20 cellular contexts compared by ENCODE assay signal in genomic region chr12:54465857-54466499, GRCh38. TPM values are rescaled to one million over a fixed set of nuclear protein-coding genes. Genes with fewer than 3 reads are reported as not detected.
DNase-seq lines count a peak whose midpoint lies in the region; TF ChIP-seq lines count a peak whose summit lies in the region.
"Had no signal": no experiment of that assay in that cellular context is flagged by ENCODE, and none has a peak within 500 bp of the region (broad histone marks: within the 10 kb centered on the region; RNA-seq: fewer than 3 reads in every experiment).

No MANE protein-coding gene starts in this region.

- H3K27ac Mint-ChIP-seq in neural progenitor cell: no peak overlapping the region
- H3K27ac Mint-ChIP-seq: CD4-positive, alpha-beta memory T cell; IgD-negative memory B cell had no signal

- H3K9me3 Mint-ChIP-seq in neural progenitor cell: no peaks in the 10 kb centered on the region
- H3K9me3 Mint-ChIP-seq: CD4-positive, alpha-beta memory T cell; IgD-negative memory B cell had no signal

- H4K20me1 ChIP-seq in neural progenitor cell (ENCODE audit: low read depth): no peaks in the 10 kb centered on the region

- intact Hi-C loops in stomach (cut with DNase I; ENCODE audit: low total_unique reads): no loop called here

- TF ChIP-seq CTCF in neural progenitor cell (IDR thresholded peaks at IDR 0.05) (no peak), stomach (IDR thresholded peaks at IDR 0.05) (no peak)

- DNase-seq in NCI-H526 (lab: John Stamatoyannopoulos, UW) (peak; percentile 11 to 22), NCI-H526 treated with DMSO at 0.1 percent for 48 hours (lab: John Stamatoyannopoulos, UW) (no peak), SK-N-MC (ENCODE audit: low read depth, low spot score) (no peak), neural progenitor cell (ENCODE audit: low spot score) (no peak), stomach (no peak), nucleus accumbens (lab: John Stamatoyannopoulos, UW) (no peak), GDM1 (lab: John Stamatoyannopoulos, UW) (no peak)
- DNase-seq: AML-193; CD4-positive, alpha-beta memory T cell; DMS153; DMS79 treated with DMSO at 0.1 percent for 48 hours; GOT3; H7; KBM-7 had no signal

- H3K4me1 Mint-ChIP-seq in neural progenitor cell: no peaks in the 10 kb centered on the region
- H3K4me1 Mint-ChIP-seq: CD4-positive, alpha-beta memory T cell; IgD-negative memory B cell had no signal

- H3K4me1 ChIP-seq in neural progenitor cell (no peaks in the 10 kb centered on the region), stomach (no peaks in the 10 kb centered on the region)
- H3K4me1 ChIP-seq: A549 had no signal

- no peak overlapping the region for H3K4me2 ChIP-seq in neural progenitor cell
- H3K4me2 ChIP-seq: A549 had no signal

- H3K79me2 ChIP-seq in neural progenitor cell (ENCODE audit: low read depth): no peaks in the 10 kb centered on the region

- no peak overlapping the region for H3K4me3 ChIP-seq in SK-N-MC
- no peak overlapping the region for H3K4me3 ChIP-seq in neural progenitor cell
- H3K4me3 ChIP-seq in stomach: no peak overlapping the region
- H3K4me3 ChIP-seq: A549 had no signal

- no peaks in the 10 kb centered on the region for H3F3A ChIP-seq in neural progenitor cell (ENCODE audit: low read depth)

- H3K36me3 Mint-ChIP-seq in neural progenitor cell: no peaks in the 10 kb centered on the region
- H3K36me3 Mint-ChIP-seq: CD4-positive, alpha-beta memory T cell had no signal

- 8 to 32% (median 20%) methylated on average over 1 of the region's 1 CpG for WGBS in stomach, 5 donors

- H3K27me3 Mint-ChIP-seq in neural progenitor cell (ENCODE audit: insufficient read depth, low read depth): peaks cover 7% of the 10 kb centered on the region
- H3K27me3 Mint-ChIP-seq: IgD-negative memory B cell had no signal

- H3K9ac ChIP-seq in SK-N-MC (ENCODE audit: insufficient read length): no peak overlapping the region
- H3K9ac ChIP-seq in neural progenitor cell: no peak overlapping the region

- H3K27me3 ChIP-seq in neural progenitor cell (peaks cover 48% of the 10 kb centered on the region), stomach (peaks cover 0 to 18% (median 0%) of the 10 kb centered on the region in 3 donors)

- H3K4me3 Mint-ChIP-seq in neural progenitor cell: no peak overlapping the region
- H3K4me3 Mint-ChIP-seq: CD4-positive, alpha-beta memory T cell; IgD-negative memory B cell had no signal

- H3K36me3 ChIP-seq in SK-N-MC (ENCODE audit: insufficient read depth, low read length): no peaks in the 10 kb centered on the region
- no peaks in the 10 kb centered on the region for H3K36me3 ChIP-seq in neural progenitor cell
- no peaks in the 10 kb centered on the region for H3K36me3 ChIP-seq in stomach

- TF ChIP-seq POLR2A in stomach (IDR thresholded peaks at IDR 0.05): no peak

- H3K9me3 ChIP-seq in SK-N-MC (ENCODE audit: low read depth, low read length) (no peaks in the 10 kb centered on the region), neural progenitor cell (ENCODE audit: low read depth) (no peaks in the 10 kb centered on the region), stomach (no peaks in the 10 kb centered on the region)
- H3K9me3 ChIP-seq: A549 had no signal

- H2AFZ ChIP-seq in neural progenitor cell (replicated peaks): peak overlapping the region; percentile 22

- no peak for TF ChIP-seq EP300 in stomach (IDR thresholded peaks at IDR 0.05)

- peak overlapping the region; percentile 17; the same call in 1 of the 2 replicates for H3K27ac ChIP-seq in SK-N-MC
- H3K27ac ChIP-seq in neural progenitor cell: no peak overlapping the region
- no peak overlapping the region for H3K27ac ChIP-seq in stomach
- H3K27ac ChIP-seq: 22Rv1, A549, C4-2B had no signal

RNA-seq across cellular contexts. Expression of gene GTSF1, which starts 7.4 kb away (rescaled TPM):
- total RNA-seq in neural progenitor cell (ENCODE audit: low replicate concordance) (not detected in 2 replicates), stomach (not detected)
- polyA plus RNA-seq in stomach: under 1 TPM in 2 of 3 donors, not detected in 1; 0.44 to 0.50 TPM
- total RNA-seq: HepG2 had no signal
- polyA plus RNA-seq: A549, BJ, HepG2 had no signal

RNA-seq across cellular contexts. Expression of gene NCKAP1L, which starts 31.6 kb away (rescaled TPM):
- total RNA-seq in neural progenitor cell (ENCODE audit: low replicate concordance) (0.43 and 2.1 TPM in 2 replicates), stomach (10 to 100 TPM in 3 of 5 donors, 1 to 10 TPM in 2; 2.7 to 29.2 (median 15.6) TPM)
- polyA plus RNA-seq in stomach: 1 to 10 TPM; 1.7 to 4.2 (median 3.2) TPM
- total RNA-seq: H7, HepG2 had no signal
- polyA plus RNA-seq: HepG2 had no signal

RNA-seq across cellular contexts. Expression of gene ITGA5, which starts 46.9 kb away (rescaled TPM):
- total RNA-seq in neural progenitor cell (ENCODE audit: low replicate concordance) (37.7 and 70.8 TPM in 2 replicates), stomach (100 to 1,000 TPM in 2 of 5 donors, 10 to 100 TPM in 3; 53.7 to 182 (median 88.8) TPM)
- polyA plus RNA-seq in stomach: 100 to 1,000 TPM in 1 of 3 donors, 10 to 100 TPM in 2; 29.3 to 102 (median 33.2) TPM

Comparison
In these comparisons a context has a peak if more than half of its experiments do, and no peak if none do; other contexts are left out.
1. DNase-seq: peak in NCI-H526 (2 of 2); none in NCI-H526 treated with DMSO at 0.1 percent for 48 hours (single experiment), SK-N-MC (single experiment), neural progenitor cell (single experiment), stomach (single experiment), nucleus accumbens (0 of 56) and GDM1 (single experiment).